In genomic region chr9:113275147-113276131, GRCh38 we compare ENCODE assay signal across 8 cellular contexts. TPM values are rescaled to one million over a fixed set of nuclear protein-coding genes. Genes with fewer than 3 reads are reported as not detected.
A peak's percentile ranks its signal among the peaks of the same experiment; 100 is the strongest.
DNase-seq lines count a peak whose midpoint lies in the region; ATAC-seq and TF ChIP-seq lines count a peak whose summit lies in the region.

Gene CDC26 (minus strand): TSS chr9:113275572. CDS start chr9:113272507, 3,065 bp downstream.
Gene PRPF4 (plus strand): TSS chr9:113275658. CDS start chr9:113275744, 86 bp downstream.

- peak; percentile 97 for ATAC-seq in GM18499 (IDR thresholded peaks at IDR 0.05; ENCODE audit: insufficient read depth, unreplicated experiment)
- peak; percentile 98 for ATAC-seq in HG02938 (IDR thresholded peaks at IDR 0.05; ENCODE audit: unreplicated experiment)
- ATAC-seq in T-helper 17 cell = peak; percentile 95

- H3K27ac Mint-ChIP-seq in T-helper 17 cell = no peak within 1 kb of the TSS

- H3K9me3 ChIP-seq in T-helper 17 cell (ENCODE audit: control insufficient read depth, low read length, poor library complexity, severe bottlenecking) = no peaks in the 10 kb centered on the region
- no peaks in the 10 kb centered on the region for H3K9me3 ChIP-seq in right atrium auricular region
- H3K9me3 ChIP-seq in uterus = no peaks in the 10 kb centered on the region

- H3K27me3 ChIP-seq in right atrium auricular region (no peaks in the 10 kb centered on the region), uterus (no peaks in the 10 kb centered on the region)

- H3K4me3 ChIP-seq in right atrium auricular region (peak within 1 kb of the TSS; percentile 76 to 90), uterus (peak within 1 kb of the TSS; percentile 82 to 86)

- DNase-seq in NCI-H1694 treated with DMSO at 0.1 percent for 48 hours (lab: John Stamatoyannopoulos, UW) = peak; percentile 92
- peak; percentile 89 to 90 (median 90) for DNase-seq in T-helper 17 cell
- DNase-seq in right atrium auricular region (ENCODE audit: low spot score) = peak; percentile 98
- peak; percentile 97 for DNase-seq in pulmonary artery endothelial cell (ENCODE audit: low read depth, low spot score)
- peak; percentile 96 to 97 for DNase-seq in uterus

- H3K4me3 Mint-ChIP-seq in T-helper 17 cell = no peak within 1 kb of the TSS

- peaks cover 47% of the 10 kb centered on the region for H3K36me3 ChIP-seq in right atrium auricular region
- no peaks in the 10 kb centered on the region for H3K36me3 ChIP-seq in uterus

- TF ChIP-seq CTCF in right atrium auricular region (IDR thresholded peaks at IDR 0.05) (no peak), uterus (IDR thresholded peaks at IDR 0.05) (peak in 3 of 4 experiments; percentile 8 to 35 (median 23))

- peaks cover 16% of the 10 kb centered on the region for H3K36me3 Mint-ChIP-seq in T-helper 17 cell (ENCODE audit: low read depth)

- intact Hi-C loops in uterus (cut with DNase I; ENCODE audit: low total_unique reads) = loop anchor here (10.0 kb wide), 1 partner anchor 129 kb away; the partner anchor contains the start of gene ALAD

- H3K4me1 ChIP-seq in right atrium auricular region (peaks cover 0 to 23% of the 10 kb centered on the region in 2 donors), uterus (peaks cover 0 to 4% of the 10 kb centered on the region in 2 donors)

- H3K27me3 Mint-ChIP-seq in T-helper 17 cell = no peaks in the 10 kb centered on the region

- TF ChIP-seq POLR2A in uterus (IDR thresholded peaks at IDR 0.05) = peak; percentile 77 to 96

- H3K27ac ChIP-seq in angular gyrus (ENCODE audit: low read depth, low read length) (peak within 1 kb of the TSS; percentile 89), right atrium auricular region (peak within 1 kb of the TSS; percentile 93 to 96), uterus (peak within 1 kb of the TSS; percentile 95 to 97)

- peaks cover 32% of the 10 kb centered on the region for H3K4me1 Mint-ChIP-seq in T-helper 17 cell

RNA-seq across cellular contexts. Expression of gene CDC26, which starts in this region (rescaled TPM):
- 10 to 100 TPM; 20.2 to 22.8 TPM for total RNA-seq in T-helper 17 cell
- 10 to 100 TPM; 31.7 to 42.6 TPM for total RNA-seq in right atrium auricular region
- total RNA-seq in pulmonary artery endothelial cell = 40.4 and 55.9 TPM in 2 replicates
- total RNA-seq in uterus = 10 to 100 TPM; 16.9 to 30.9 (median 26.3) TPM

RNA-seq across cellular contexts. Expression of gene PRPF4, which starts in this region (rescaled TPM):
- 10 to 100 TPM; 17.0 to 17.8 TPM for total RNA-seq in T-helper 17 cell
- total RNA-seq in right atrium auricular region = 10 to 100 TPM in 1 of 2 donors, 1 to 10 TPM in 1; 8.7 to 11.1 TPM
- 33.6 and 42.8 TPM in 2 replicates for total RNA-seq in pulmonary artery endothelial cell
- total RNA-seq in uterus = 10 to 100 TPM in 3 of 4 donors, 1 to 10 TPM in 1; 5.9 to 30.2 (median 18.4) TPM

Comparison
In these comparisons a context has a peak if more than half of its experiments do, and no peak if none do; other contexts are left out.
1. Peak in every context shown above with its lines: DNase-seq, ATAC-seq, H3K4me3 ChIP-seq and H3K27ac ChIP-seq.
2. CTCF ChIP-seq: peak in uterus (3 of 4); none in right atrium auricular region (0 of 2).